ENCODE assay signal across 10 cellular contexts in the genomic region with DNA sequence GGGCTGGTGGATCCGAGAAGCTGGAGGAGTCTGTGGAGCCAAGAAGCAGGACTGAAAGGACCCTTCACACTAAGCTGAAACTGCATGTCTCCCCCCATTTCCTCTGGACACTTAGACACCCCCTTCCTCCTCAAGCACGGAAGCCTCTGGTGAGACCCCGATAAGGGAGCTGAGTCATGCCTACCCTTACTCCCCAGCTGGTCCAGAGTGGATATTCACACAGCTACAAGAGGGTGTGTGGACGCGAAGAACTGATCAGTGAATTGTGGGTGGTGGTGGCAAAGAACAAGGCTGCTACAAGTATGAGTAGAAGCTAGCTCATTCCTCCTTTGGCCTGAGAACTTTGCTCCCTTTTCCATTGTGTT. TPM values are rescaled to one million over a fixed set of nuclear protein-coding genes. Genes with fewer than 3 reads are reported as not detected.
DNase-seq lines count a peak whose midpoint lies in the region; ATAC-seq, FAIRE-seq and TF ChIP-seq lines count a peak whose summit lies in the region.
"Had no signal": no experiment of that assay in that cellular context is flagged by ENCODE, and none has a peak within 500 bp of the region (broad histone marks: within the 10 kb centered on the region; RNA-seq: fewer than 3 reads in every experiment).

No MANE protein-coding gene starts in this region.

- H3K4me3 ChIP-seq in adipocyte (ENCODE audit: low read length) (peak overlapping the region; percentile 97), iPS-20b (ENCODE audit: low read length) (peak overlapping the region; percentile 55)

- in situ Hi-C loops in ACHN (cut with HindIII; ENCODE audit: low pct_ligation_motif_present, low pct_unique_long_range_greater_than_20kb, low sequenced_read_pairs) = no loop called here

- no peak for ATAC-seq in HG02571 (IDR thresholded peaks at IDR 0.05; ENCODE audit: unreplicated experiment)
- ATAC-seq in GM21515 (IDR thresholded peaks at IDR 0.05; ENCODE audit: unreplicated experiment) = no peak

- H3K36me3 ChIP-seq in adipocyte (ENCODE audit: control insufficient read depth, insufficient read depth, low read length, severe bottlenecking) (peaks cover 31% of the 10 kb centered on the region), iPS-20b (ENCODE audit: insufficient read depth, low read depth, low read length) (peaks cover 29% of the 10 kb centered on the region)

- no peak for TF ChIP-seq POLR2A in GM12892 (IDR thresholded peaks at IDR 0.05; ENCODE audit: low read depth, low read length)

- H3K9ac ChIP-seq in adipocyte (ENCODE audit: low read length) (peak overlapping the region; percentile 99), iPS-20b (ENCODE audit: low read depth, low read length) (peak overlapping the region; percentile 77; the same call in 1 of the 2 replicates)

- H3K4me1 ChIP-seq in adipocyte (ENCODE audit: control insufficient read depth, insufficient read depth, low read length) (peaks cover 52% of the 10 kb centered on the region), iPS-20b (ENCODE audit: insufficient read depth, low read length) (peaks cover 44% of the 10 kb centered on the region)

- DNase-seq in GM12892 (ENCODE audit: insufficient read length) (no peak), adipocyte (ENCODE audit: low read depth) (no peak), substantia nigra (lab: John Stamatoyannopoulos, UW) (no peak), ACHN (no peak), hepatic stellate cell (ENCODE audit: low spot score) (no peak)
- DNase-seq: activated gamma-delta T cell, NCI-H1417 had no signal

- peak overlapping the region; percentile 49 for H3K27ac ChIP-seq in iPS-20b (ENCODE audit: low read length)
- H3K27ac ChIP-seq in substantia nigra (ENCODE audit: low read depth, low read length, poor library complexity, severe bottlenecking) = peak overlapping the region; percentile 38

- no peaks in the 10 kb centered on the region for H3K27me3 ChIP-seq in adipocyte (replicated peaks; ENCODE audit: control insufficient read depth, insufficient read depth, low read length)
- H3K27me3 ChIP-seq in iPS-20b (ENCODE audit: insufficient read depth, low read length) = no peaks in the 10 kb centered on the region

- H3K9me3 ChIP-seq in adipocyte (ENCODE audit: control insufficient read depth, low read length) = no peaks in the 10 kb centered on the region
- H3K9me3 ChIP-seq in iPS-20b (ENCODE audit: insufficient read depth, low read depth, low read length) = no peaks in the 10 kb centered on the region

- FAIRE-seq in GM12892 (lab: Jason Lieb, UNC) = peak; percentile 67

RNA-seq across cellular contexts. Expression of a gene that starts 4.3 kb away (rescaled TPM):
- polyA plus RNA-seq in GM12892 (2012; ENCODE audit: missing spikeins) = 65.4 TPM

RNA-seq across cellular contexts. Expression of a gene that starts 4.8 kb away (rescaled TPM):
- 19.2 TPM for polyA plus RNA-seq in GM12892 (2012; ENCODE audit: missing spikeins)

RNA-seq across cellular contexts. Expression of a gene that starts 21.4 kb away (rescaled TPM):
- 28.3 TPM for polyA plus RNA-seq in GM12892 (2012; ENCODE audit: missing spikeins)

RNA-seq across cellular contexts. Expression of a gene that starts 21.4 kb away (rescaled TPM):
- polyA plus RNA-seq in GM12892 (2012; ENCODE audit: missing spikeins) = 6.3 TPM

RNA-seq across cellular contexts. Expression of a gene that starts 26.4 kb away (rescaled TPM):
- polyA plus RNA-seq in GM12892 (2012; ENCODE audit: missing spikeins) = not detected
